In the genomic region with DNA sequence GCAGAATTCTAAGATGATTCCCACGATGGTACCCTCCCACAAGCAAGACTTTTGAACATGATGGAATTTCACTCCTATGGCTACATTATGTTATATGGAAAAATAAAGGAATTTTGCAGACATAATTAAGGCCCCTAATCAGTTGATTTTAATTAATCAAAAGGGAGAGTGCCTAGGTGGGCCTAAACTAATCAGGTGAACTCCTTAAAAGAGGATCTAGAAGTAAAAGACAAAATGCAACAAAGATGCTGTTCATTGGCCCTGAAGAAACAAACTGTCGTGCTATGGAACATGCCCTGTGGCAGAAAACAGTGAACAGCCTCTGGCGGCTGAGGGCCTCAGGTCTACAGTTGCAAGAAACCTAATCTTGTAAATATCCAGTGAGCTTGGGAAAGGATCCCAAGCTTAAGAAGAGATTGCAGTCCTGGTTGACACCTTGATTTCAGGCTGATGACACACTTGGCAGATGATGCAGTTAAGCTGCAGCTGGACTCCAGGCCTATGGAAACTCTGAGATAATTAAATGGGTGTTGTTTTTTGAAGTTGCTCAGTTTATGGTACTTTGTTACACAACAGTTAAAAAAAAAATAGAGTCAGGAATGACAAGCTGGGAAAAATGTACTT, we compare ENCODE assay signal across 27 cellular contexts. TPM values are rescaled to one million over a fixed set of nuclear protein-coding genes. Genes with fewer than 3 reads are reported as not detected.
A peak's percentile ranks its signal among the peaks of the same experiment; 100 is the strongest.
DNase-seq lines count a peak whose midpoint lies in the region; ATAC-seq, FAIRE-seq and TF ChIP-seq lines count a peak whose summit lies in the region.
"Had no signal": no experiment of that assay in that cellular context is flagged by ENCODE, and none has a peak within 500 bp of the region (broad histone marks: within the 10 kb centered on the region; RNA-seq: fewer than 3 reads in every experiment).

No MANE protein-coding gene starts in this region.

- ATAC-seq in HG03354 (IDR thresholded peaks at IDR 0.05; ENCODE audit: poor library complexity, severe bottlenecking, unreplicated experiment): no peak
- ATAC-seq: heart right ventricle, HepG2, left lung, natural killer cell had no signal

- H3K4me3 ChIP-seq in bronchial epithelial cell (ENCODE audit: low read depth, low read length) (no peak overlapping the region), keratinocyte (ENCODE audit: control insufficient read depth in 2 of 3, extremely low read depth in 1 of 3, insufficient read depth in 2 of 3, low read depth in 1 of 3, low read length in 3 of 3) (no peak overlapping the region), skeletal muscle cell (ENCODE audit: low read depth, low read length) (no peak overlapping the region)
- H3K4me3 ChIP-seq: cardiac muscle cell, HAP-1, heart right ventricle, left lung, right lobe of liver, upper lobe of left lung had no signal

- no peak overlapping the region for H3K27ac Mint-ChIP-seq in osteocyte (ENCODE audit: unreplicated experiment)
- H3K27ac Mint-ChIP-seq: activated naive CD4-positive, alpha-beta T cell treated with anti-CD3 and anti-CD28 coated beads, Interleukin-2, amount 10 ng/mL, durations not matched to agents 7 days and 5 days; CD14-positive monocyte; endodermal cell had no signal

- DNase-seq in NCI-H2196 treated with DMSO at 0.1 percent for 48 hours (lab: John Stamatoyannopoulos, UW; ENCODE audit: unreplicated experiment): peak; percentile 29
- peak; percentile 67 for DNase-seq in bronchial epithelial cell (ENCODE audit: low read depth)
- DNase-seq in keratinocyte (ENCODE audit: low read depth, low spot score): no peak
- peak; percentile 58 for DNase-seq in skeletal muscle cell (ENCODE audit: low read depth)
- DNase-seq in osteocyte (ENCODE audit: extremely low spot score, unreplicated experiment): no peak
- DNase-seq in epidermal melanocyte (ENCODE audit: insufficient read length, low spot score): no peak
- DNase-seq in DMS114 treated with DMSO at 0.1 percent for 48 hours (lab: John Stamatoyannopoulos, UW; ENCODE audit: unreplicated experiment): no peak
- DNase-seq: activated naive CD4-positive, alpha-beta T cell treated with anti-CD3 and anti-CD28 coated beads, Interleukin-2, amount 10 ng/mL, durations not matched to agents 7 days and 5 days; activated T-cell treated with anti-CD3 and anti-CD28 coated beads, Interleukin-2, amount 50 U/mL, for 48 hours; amygdala; Calu3; EL; endodermal cell; heart right ventricle; left lung; midbrain; natural killer cell; NCI-H2081; NCI-H510A treated with DMSO at 0.1 percent for 48 hours; right lobe of liver; upper lobe of left lung had no signal

- no peaks in the 10 kb centered on the region for H3K36me3 ChIP-seq in bronchial epithelial cell (ENCODE audit: control insufficient read depth, insufficient read depth, low read length)
- peaks cover 2 to 5% of the 10 kb centered on the region in 2 experiments for H3K36me3 ChIP-seq in keratinocyte (ENCODE audit: control insufficient read depth in 2 of 2, extremely low read depth in 1 of 2, insufficient read depth in 2 of 2, low read length in 2 of 2)
- H3K36me3 ChIP-seq: cardiac muscle cell, HAP-1, heart right ventricle, left lung, right lobe of liver, upper lobe of left lung had no signal

- peak overlapping the region; percentile 31 for H3K27ac ChIP-seq in keratinocyte (ENCODE audit: control insufficient read depth, insufficient read depth, low read length)
- H3K27ac ChIP-seq: cardiac muscle cell, heart right ventricle, left lung, right lobe of liver, upper lobe of left lung had no signal

- H3K9me3 ChIP-seq in keratinocyte (ENCODE audit: control insufficient read depth, low read depth, low read length): no peaks in the 10 kb centered on the region
- H3K9me3 ChIP-seq: HAP-1, heart right ventricle, left lung, right lobe of liver, upper lobe of left lung had no signal

- peaks cover 3% of the 10 kb centered on the region for H3K4me1 ChIP-seq in keratinocyte (ENCODE audit: control insufficient read depth, extremely low read depth, insufficient read depth, low read length)
- H3K4me1 ChIP-seq: HAP-1 had no signal

- H3K9me3 Mint-ChIP-seq in osteocyte (ENCODE audit: unreplicated experiment): no peaks in the 10 kb centered on the region
- H3K9me3 Mint-ChIP-seq: activated naive CD4-positive, alpha-beta T cell treated with anti-CD3 and anti-CD28 coated beads, Interleukin-2, amount 10 ng/mL, durations not matched to agents 7 days and 5 days; endodermal cell; natural killer cell had no signal

- dilution Hi-C loops in keratinocyte (cut with MboI; ENCODE audit: extremely low pct_ligation_motif_present, low sequenced_read_pairs): no loop called here

- H3K9ac ChIP-seq in keratinocyte (ENCODE audit: control insufficient read depth, extremely low read depth, insufficient read depth, low read length): no peak overlapping the region

- H3K9me1 ChIP-seq in keratinocyte (ENCODE audit: control insufficient read depth, extremely low read depth, insufficient read depth, low read length): no peaks in the 10 kb centered on the region

- TF ChIP-seq CTCF in bronchial epithelial cell (IDR thresholded peaks at IDR 0.05; ENCODE audit: insufficient read depth, low read length, severe bottlenecking) (no peak), keratinocyte (optimal IDR thresholded peaks at IDR 0.05 in 1 of 3, IDR thresholded peaks at IDR 0.05 in 1 of 3, conservative IDR thresholded peaks at IDR 0.05 in 1 of 3; ENCODE audit: extremely low read depth in 1 of 3, insufficient read depth in 2 of 3, low read length in 3 of 3) (no peak), osteocyte (IDR thresholded peaks at IDR 0.05) (no peak)

- peaks cover 10% of the 10 kb centered on the region for H3K27me3 Mint-ChIP-seq in osteocyte (ENCODE audit: unreplicated experiment)

- peaks cover 52% of the 10 kb centered on the region for H3K79me2 ChIP-seq in keratinocyte (ENCODE audit: control insufficient read depth, insufficient read depth, low read length)

- no peak overlapping the region for H2AFZ ChIP-seq in keratinocyte (ENCODE audit: control insufficient read depth, low read length)

- no peaks in the 10 kb centered on the region for H4K20me1 ChIP-seq in keratinocyte (ENCODE audit: control insufficient read depth, extremely low read depth, insufficient read depth, low read length)

- no peaks in the 10 kb centered on the region for H3K36me3 Mint-ChIP-seq in osteocyte (ENCODE audit: unreplicated experiment)
- H3K36me3 Mint-ChIP-seq: activated naive CD4-positive, alpha-beta T cell treated with anti-CD3 and anti-CD28 coated beads, Interleukin-2, amount 10 ng/mL, durations not matched to agents 7 days and 5 days; natural killer cell had no signal

- no peak overlapping the region for H3K4me2 ChIP-seq in keratinocyte (ENCODE audit: control insufficient read depth, extremely low read depth, insufficient read depth, low read depth, low read length)

- H3K27me3 ChIP-seq in bronchial epithelial cell (ENCODE audit: control insufficient read depth, insufficient read depth, low read length) (no peaks in the 10 kb centered on the region), keratinocyte (ENCODE audit: control insufficient read depth, extremely low read depth, insufficient read depth, low read length) (no peaks in the 10 kb centered on the region)
- H3K27me3 ChIP-seq: cardiac muscle cell, heart right ventricle, left lung, right lobe of liver, upper lobe of left lung had no signal

- H3K4me1 Mint-ChIP-seq in osteocyte (ENCODE audit: unreplicated experiment): no peaks in the 10 kb centered on the region

- H3K4me3 Mint-ChIP-seq in osteocyte (ENCODE audit: unreplicated experiment): no peak overlapping the region
- H3K4me3 Mint-ChIP-seq: activated naive CD4-positive, alpha-beta T cell treated with anti-CD3 and anti-CD28 coated beads, Interleukin-2, amount 10 ng/mL, durations not matched to agents 7 days and 5 days; CD14-positive monocyte; endodermal cell; natural killer cell had no signal

- FAIRE-seq in bronchial epithelial cell (lab: Jason Lieb, UNC): no peak
- FAIRE-seq in keratinocyte (lab: Jason Lieb, UNC): peak; percentile 76
- FAIRE-seq: HepG2, TTC549 had no signal

RNA-seq across cellular contexts. Expression of gene TMCC3, which starts 13.8 kb away (rescaled TPM):
- total RNA-seq in bronchial epithelial cell: 5.8 and 8.8 TPM in 2 replicates
- polyA plus RNA-seq in keratinocyte: 14.8 to 20.0 TPM (median 18.9 TPM) in 3 replicates
- polyA plus RNA-seq in keratinocyte (2011; ENCODE audit: low read depth): 18.4 TPM
- polyA plus RNA-seq in keratinocyte (2011; cell fraction: cytosol; rRNA removed): 11.2 and 16.9 TPM in 2 replicates
- 18.9 and 20.8 TPM in 2 replicates for polyA plus RNA-seq in keratinocyte (2011; cell fraction: nucleus; rRNA removed)
- 9.0 and 14.8 TPM in 2 replicates for polyA plus RNA-seq in keratinocyte (2012; ENCODE audit: low replicate concordance)
- polyA minus RNA-seq in keratinocyte: 13.6 to 31.9 TPM (median 21.9 TPM) in 3 replicates
- polyA minus RNA-seq in keratinocyte (2011; cell fraction: cytosol; rRNA and poly(A)+ RNA removed): 10.6 TPM
- 16.7 and 35.9 TPM in 2 replicates for polyA minus RNA-seq in keratinocyte (2011; cell fraction: nucleus; rRNA and poly(A)+ RNA removed)
- total RNA-seq in osteocyte: not detected in 2 replicates
- total RNA-seq: HepG2 had no signal
- polyA plus RNA-seq: HepG2 had no signal

Comparison
In these comparisons a context has a peak if more than half of its experiments do, and no peak if none do; other contexts are left out.
1. DNase-seq: peak in NCI-H2196 treated with DMSO at 0.1 percent for 48 hours (single experiment), bronchial epithelial cell (single experiment) and skeletal muscle cell (single experiment); none in keratinocyte (single experiment), osteocyte (single experiment), epidermal melanocyte (single experiment) and DMS114 treated with DMSO at 0.1 percent for 48 hours (single experiment).